3 cellular contexts compared by ENCODE assay signal in the genomic region with DNA sequence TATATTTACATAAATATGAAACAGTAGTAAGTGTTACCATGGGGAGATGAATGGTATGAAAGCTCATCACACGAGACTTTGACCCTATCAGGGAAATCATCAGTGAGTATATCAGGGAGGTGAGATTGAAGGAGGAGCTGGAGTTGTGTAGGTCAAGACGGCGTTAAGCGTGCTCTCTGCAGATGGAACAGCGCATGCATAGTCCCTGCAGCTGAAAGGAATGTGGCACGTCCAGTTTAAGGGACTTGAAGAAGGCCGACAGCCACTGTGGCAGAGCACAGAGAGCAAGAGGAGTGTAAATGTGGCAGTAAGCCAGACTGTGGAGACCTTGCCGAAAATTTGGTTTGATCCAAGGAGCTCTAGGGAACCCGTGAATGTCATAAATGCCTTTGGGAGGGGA.
TF ChIP-seq lines count a peak whose summit lies in the region.

No MANE protein-coding gene starts in this region.

TF ChIP-seq in WTC11, 78 proteins besides CTCF, POLR2A, EP300 and RAD21 (continues in another document):
- TF ChIP-seq JAZF1 (CRISPR knock-in tag; IDR thresholded peaks at IDR 0.05), result no peak
- no peak for TF ChIP-seq TP53 (CRISPR knock-in tag; IDR thresholded peaks at IDR 0.05)
- TF ChIP-seq CREM (CRISPR knock-in tag; IDR thresholded peaks at IDR 0.05), result no peak
- TF ChIP-seq, protein P1, sequence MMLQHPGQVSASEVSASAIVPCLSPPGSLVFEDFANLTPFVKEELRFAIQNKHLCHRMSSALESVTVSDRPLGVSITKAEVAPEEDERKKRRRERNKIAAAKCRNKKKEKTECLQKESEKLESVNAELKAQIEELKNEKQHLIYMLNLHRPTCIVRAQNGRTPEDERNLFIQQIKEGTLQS (CRISPR knock-in tag; conservative IDR thresholded peaks at IDR 0.05), result no peak
- TF ChIP-seq RORB (CRISPR knock-in tag; IDR thresholded peaks at IDR 0.05), result no peak
- no peak for TF ChIP-seq ZMAT4 (CRISPR knock-in tag; IDR thresholded peaks at IDR 0.05)
- TF ChIP-seq USF2 (CRISPR knock-in tag; IDR thresholded peaks at IDR 0.05), result no peak
- no peak for TF ChIP-seq SMAD4 (CRISPR knock-in tag; IDR thresholded peaks at IDR 0.05)
- no peak for TF ChIP-seq ERG (CRISPR knock-in tag; IDR thresholded peaks at IDR 0.05)
- TF ChIP-seq, protein P2, sequence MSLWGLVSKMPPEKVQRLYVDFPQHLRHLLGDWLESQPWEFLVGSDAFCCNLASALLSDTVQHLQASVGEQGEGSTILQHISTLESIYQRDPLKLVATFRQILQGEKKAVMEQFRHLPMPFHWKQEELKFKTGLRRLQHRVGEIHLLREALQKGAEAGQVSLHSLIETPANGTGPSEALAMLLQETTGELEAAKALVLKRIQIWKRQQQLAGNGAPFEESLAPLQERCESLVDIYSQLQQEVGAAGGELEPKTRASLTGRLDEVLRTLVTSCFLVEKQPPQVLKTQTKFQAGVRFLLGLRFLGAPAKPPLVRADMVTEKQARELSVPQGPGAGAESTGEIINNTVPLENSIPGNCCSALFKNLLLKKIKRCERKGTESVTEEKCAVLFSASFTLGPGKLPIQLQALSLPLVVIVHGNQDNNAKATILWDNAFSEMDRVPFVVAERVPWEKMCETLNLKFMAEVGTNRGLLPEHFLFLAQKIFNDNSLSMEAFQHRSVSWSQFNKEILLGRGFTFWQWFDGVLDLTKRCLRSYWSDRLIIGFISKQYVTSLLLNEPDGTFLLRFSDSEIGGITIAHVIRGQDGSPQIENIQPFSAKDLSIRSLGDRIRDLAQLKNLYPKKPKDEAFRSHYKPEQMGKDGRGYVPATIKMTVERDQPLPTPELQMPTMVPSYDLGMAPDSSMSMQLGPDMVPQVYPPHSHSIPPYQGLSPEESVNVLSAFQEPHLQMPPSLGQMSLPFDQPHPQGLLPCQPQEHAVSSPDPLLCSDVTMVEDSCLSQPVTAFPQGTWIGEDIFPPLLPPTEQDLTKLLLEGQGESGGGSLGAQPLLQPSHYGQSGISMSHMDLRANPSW (CRISPR knock-in tag; conservative IDR thresholded peaks at IDR 0.05; ENCODE audit: low read depth), result no peak
- no peak for TF ChIP-seq MLX (CRISPR knock-in tag; IDR thresholded peaks at IDR 0.05)
- no peak for TF ChIP-seq ATF1 (CRISPR knock-in tag; IDR thresholded peaks at IDR 0.05)
- TF ChIP-seq ZNF232 (CRISPR knock-in tag; IDR thresholded peaks at IDR 0.05), result no peak

TF ChIP-seq in HepG2, 621 proteins besides CTCF, POLR2A, EP300 and RAD21:
- no peak for TF ChIP-seq CHD4 (IDR thresholded peaks at IDR 0.05; ENCODE audit: borderline replicate concordance, low read length)

TF ChIP-seq in GM12891, 5 proteins besides CTCF, POLR2A, EP300 and RAD21:
- TF ChIP-seq POLR2AphosphoS5 (IDR thresholded peaks at IDR 0.05; ENCODE audit: low read depth, low read length) (no peak), SPI1 (IDR thresholded peaks at IDR 0.05; ENCODE audit: low read depth, low read length) (no peak), TAF1 (IDR thresholded peaks at IDR 0.05; ENCODE audit: low read depth, low read length) (no peak), PAX5 (IDR thresholded peaks at IDR 0.05; ENCODE audit: insufficient read depth, low read length, severe bottlenecking) (no peak), POU2F2 (IDR thresholded peaks at IDR 0.05; ENCODE audit: low read depth, low read length) (no peak)
